24 cellular contexts compared by ENCODE assay signal in genomic region chr1:25705699-25706098, GRCh38.
A peak's percentile ranks its signal among the peaks of the same experiment; 100 is the strongest.
DNase-seq lines count a peak whose midpoint lies in the region; ATAC-seq and TF ChIP-seq lines count a peak whose summit lies in the region.
"Had no signal": no experiment of that assay in that cellular context is flagged by ENCODE, and none has a peak within 500 bp of the region (broad histone marks: within the 10 kb centered on the region; RNA-seq: fewer than 3 reads in every experiment).

No MANE protein-coding gene starts in this region.

- H3K9me3 Mint-ChIP-seq in T-cell = no peaks in the 10 kb centered on the region
- H3K9me3 Mint-ChIP-seq in naive thymus-derived CD4-positive, alpha-beta T cell = no peaks in the 10 kb centered on the region
- H3K9me3 Mint-ChIP-seq in activated naive CD8-positive, alpha-beta T cell treated with anti-CD3 and anti-CD28 coated beads, Interleukin-2, amount 50 U/mL, for 24 hours = no peaks in the 10 kb centered on the region
- H3K9me3 Mint-ChIP-seq: CD8-positive, alpha-beta memory T cell had no signal

- CTCF ChIA-PET in T-cell (lab: Charles Lee) = interaction anchor here in 1 of 2 donors (0.6 kb wide), 1 partner anchor 171 kb away, joined by 5 read pairs; no protein-coding TSS in a partner anchor
- CTCF ChIA-PET in naive thymus-derived CD4-positive, alpha-beta T cell (lab: Charles Lee) = interaction anchor here (0.6 to 1.2 kb wide), 2 partner anchors 24 to 53 kb away, joined by 3 read pairs; no protein-coding TSS in a partner anchor

- no peak overlapping the region for H3K27ac ChIP-seq in naive thymus-derived CD4-positive, alpha-beta T cell (ENCODE audit: low read depth, low read length)
- peak overlapping the region; percentile 53 to 90 for H3K27ac ChIP-seq in uterus
- H3K27ac ChIP-seq: A549, C4-2B, KMS-11 had no signal

- no peak for TF ChIP-seq POLR2A in uterus (IDR thresholded peaks at IDR 0.05)

- peak; percentile 15 for DNase-seq in cardiac septum (ENCODE audit: low spot score)
- DNase-seq in left ventricle myocardium superior = no peak
- no peak for DNase-seq in T-cell
- no peak for DNase-seq in naive thymus-derived CD4-positive, alpha-beta T cell
- DNase-seq in uterus = peak in 1 of 2 donors; percentile 3
- DNase-seq in HuH-7 (ENCODE audit: low spot score) = no peak
- DNase-seq in NCI-H1105 treated with DMSO at 0.1 percent for 48 hours (lab: John Stamatoyannopoulos, UW) = no peak
- no peak for DNase-seq in activated naive CD8-positive, alpha-beta T cell treated with anti-CD3 and anti-CD28 coated beads, Interleukin-2, amount 50 U/mL, for 24 hours
- DNase-seq: AML-193; CD8-positive, alpha-beta memory T cell; DMS 273 treated with DMSO at 0.1 percent for 48 hours; DMS79 treated with DMSO at 0.1 percent for 48 hours; GF-D8; GOT3; MM.1S; NCI-H1694; NCI-H2029 treated with DMSO at 0.1 percent for 48 hours; NCI-H69; SHP77 treated with DMSO at 0.1 percent for 48 hours had no signal

- intact Hi-C loops in cardiac septum (cut with DNase I) = loop anchor here (2.0 kb wide), 1 partner anchor 21 kb away; no protein-coding TSS in a partner anchor
- intact Hi-C loops in left ventricle myocardium superior (cut with micrococcal nuclease) = no loop called here
- intact Hi-C loops in naive thymus-derived CD4-positive, alpha-beta T cell (cut with micrococcal nuclease) = loop anchor here in 1 of 2 donors (2.0 kb wide), 1 partner anchor 69 kb away; no protein-coding TSS in a partner anchor
- intact Hi-C loops in uterus (cut with DNase I; ENCODE audit: low total_unique reads) = no loop called here

- no peaks in the 10 kb centered on the region for H3K36me3 Mint-ChIP-seq in T-cell
- peaks cover 0 to 11% (median 6%) of the 10 kb centered on the region in 5 donors for H3K36me3 Mint-ChIP-seq in naive thymus-derived CD4-positive, alpha-beta T cell
- H3K36me3 Mint-ChIP-seq in activated naive CD8-positive, alpha-beta T cell treated with anti-CD3 and anti-CD28 coated beads, Interleukin-2, amount 50 U/mL, for 24 hours (ENCODE audit: low read depth) = no peaks in the 10 kb centered on the region

- POLR2A ChIA-PET in T-cell (lab: Charles Lee) = no interaction called here
- POLR2A ChIA-PET in naive thymus-derived CD4-positive, alpha-beta T cell (lab: Charles Lee) = interaction anchor here (0.8 kb wide), 1 partner anchor 11 kb away, joined by 3 read pairs; no protein-coding TSS in a partner anchor

- ATAC-seq in left ventricle myocardium superior = no peak
- ATAC-seq in T-cell (replicated peaks in 1 of 4) = no peak
- ATAC-seq in naive thymus-derived CD4-positive, alpha-beta T cell = no peak
- ATAC-seq in activated naive CD8-positive, alpha-beta T cell treated with anti-CD3 and anti-CD28 coated beads, Interleukin-2, amount 50 U/mL, for 24 hours = no peak
- ATAC-seq: A549, HCT116, Panc1 had no signal

- H3K9me3 ChIP-seq in naive thymus-derived CD4-positive, alpha-beta T cell (ENCODE audit: control insufficient read depth in 2 of 3, low read length in 3 of 3) = no peaks in the 10 kb centered on the region
- no peaks in the 10 kb centered on the region for H3K9me3 ChIP-seq in uterus
- H3K9me3 ChIP-seq: A549 had no signal

- H3K4me3 Mint-ChIP-seq in T-cell = no peak overlapping the region
- H3K4me3 Mint-ChIP-seq in naive thymus-derived CD4-positive, alpha-beta T cell = no peak overlapping the region
- H3K4me3 Mint-ChIP-seq in activated naive CD8-positive, alpha-beta T cell treated with anti-CD3 and anti-CD28 coated beads, Interleukin-2, amount 50 U/mL, for 24 hours = no peak overlapping the region
- H3K4me3 Mint-ChIP-seq: CD8-positive, alpha-beta memory T cell had no signal

- no peaks in the 10 kb centered on the region for H3K27me3 Mint-ChIP-seq in T-cell
- peaks cover 0 to 30% (median 0%) of the 10 kb centered on the region in 5 donors for H3K27me3 Mint-ChIP-seq in naive thymus-derived CD4-positive, alpha-beta T cell
- peaks cover 2% of the 10 kb centered on the region for H3K27me3 Mint-ChIP-seq in activated naive CD8-positive, alpha-beta T cell treated with anti-CD3 and anti-CD28 coated beads, Interleukin-2, amount 50 U/mL, for 24 hours
- H3K27me3 Mint-ChIP-seq: CD8-positive, alpha-beta memory T cell had no signal

- TF ChIP-seq CTCF in uterus (IDR thresholded peaks at IDR 0.05) = no peak

- H3K27me3 ChIP-seq in naive thymus-derived CD4-positive, alpha-beta T cell (ENCODE audit: control insufficient read depth in 2 of 2, insufficient read depth in 2 of 2, low read length in 2 of 2) = no peaks in the 10 kb centered on the region
- no peaks in the 10 kb centered on the region for H3K27me3 ChIP-seq in uterus

- H3K4me1 ChIP-seq in naive thymus-derived CD4-positive, alpha-beta T cell (ENCODE audit: control insufficient read depth in 2 of 2, insufficient read depth in 2 of 2, low read length in 2 of 2) = peaks cover 15 to 47% of the 10 kb centered on the region in 2 donors
- H3K4me1 ChIP-seq in uterus = peaks cover 11 to 18% of the 10 kb centered on the region in 2 donors

- peaks cover 44 to 65% (median 64%) of the 10 kb centered on the region in 3 donors for H3K4me1 Mint-ChIP-seq in T-cell
- H3K4me1 Mint-ChIP-seq in naive thymus-derived CD4-positive, alpha-beta T cell = peaks cover 33 to 86% (median 71%) of the 10 kb centered on the region in 7 donors
- peaks cover 36% of the 10 kb centered on the region for H3K4me1 Mint-ChIP-seq in activated naive CD8-positive, alpha-beta T cell treated with anti-CD3 and anti-CD28 coated beads, Interleukin-2, amount 50 U/mL, for 24 hours

- H3K4me3 ChIP-seq in naive thymus-derived CD4-positive, alpha-beta T cell (ENCODE audit: low read length) = no peak overlapping the region
- no peak overlapping the region for H3K4me3 ChIP-seq in uterus
- H3K4me3 ChIP-seq: A549 had no signal

- peaks cover 0 to 15% (median 0%) of the 10 kb centered on the region in 3 experiments for H3K36me3 ChIP-seq in naive thymus-derived CD4-positive, alpha-beta T cell (ENCODE audit: control insufficient read depth in 2 of 3, insufficient read depth in 3 of 3, low read length in 3 of 3)
- no peaks in the 10 kb centered on the region for H3K36me3 ChIP-seq in uterus

- peak overlapping the region; percentile 20 to 39 for H3K27ac Mint-ChIP-seq in T-cell
- H3K27ac Mint-ChIP-seq in naive thymus-derived CD4-positive, alpha-beta T cell = peak overlapping the region in 6 of 9 donors; percentile 10 to 91 (median 83)
- H3K27ac Mint-ChIP-seq in activated naive CD8-positive, alpha-beta T cell treated with anti-CD3 and anti-CD28 coated beads, Interleukin-2, amount 50 U/mL, for 24 hours = no peak overlapping the region
- H3K27ac Mint-ChIP-seq: CD8-positive, alpha-beta memory T cell had no signal
